Comparison of ENCODE assay signal across 1 cellular context in genomic region chr17:15660077-15660476, GRCh38.
TF ChIP-seq lines count a peak whose summit lies in the region.

No MANE protein-coding gene starts in this region.

TF ChIP-seq in HCT116, 20 proteins besides CTCF, POLR2A, EP300 and RAD21:
- TF ChIP-seq ZFX (IDR thresholded peaks at IDR 0.05), result no peak
